ENCODE assay signal across 26 cellular contexts in the genomic region with DNA sequence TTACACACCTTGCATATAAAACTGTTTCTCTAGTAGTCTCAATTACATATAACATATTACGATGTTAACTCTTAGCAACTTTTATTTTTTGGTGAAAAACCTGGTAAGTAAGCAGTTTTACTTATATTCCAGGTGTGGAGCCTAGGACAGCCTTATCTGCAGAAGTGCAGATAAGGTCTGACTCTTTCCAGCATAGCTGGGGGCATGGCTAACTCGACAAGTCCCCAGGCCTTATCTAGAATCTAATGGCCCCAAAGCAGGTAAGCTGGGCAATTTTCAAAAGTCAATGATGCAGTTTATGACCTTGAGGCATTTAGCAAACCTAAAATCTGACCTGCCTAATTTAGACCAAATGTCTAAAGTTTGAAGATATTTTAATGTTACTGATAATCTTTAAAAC. TPM values are rescaled to one million over a fixed set of nuclear protein-coding genes. Genes with fewer than 3 reads are reported as not detected.
"Had no signal": no experiment of that assay in that cellular context is flagged by ENCODE, and none has a peak within 500 bp of the region (broad histone marks: within the 10 kb centered on the region; RNA-seq: fewer than 3 reads in every experiment).

No MANE protein-coding gene starts in this region.

- H3K27me3 Mint-ChIP-seq: activated CD4-positive, alpha-beta T cell treated with anti-CD3 and anti-CD28 coated beads, Interleukin-2, amount 10 ng/mL, durations not matched to agents 24 days and 14 days; activated naive CD8-positive, alpha-beta T cell treated with anti-CD3 and anti-CD28 coated beads, Interleukin-2, amount 10 ng/mL, durations not matched to agents 7 days and 5 days; brain; progenitor cell of endocrine pancreas; stimulated activated naive CD8-positive, alpha-beta T cell treated with anti-CD3 and anti-CD28 coated beads, Interleukin-15, Interleukin-2, amounts not matched to agents 100 ng/mL and 50 ng/mL, for 24 hours; T-cell; type B pancreatic cell had no signal

- H3K9me3 Mint-ChIP-seq: activated CD4-positive, alpha-beta T cell treated with anti-CD3 and anti-CD28 coated beads, Interleukin-2, amount 10 ng/mL, durations not matched to agents 24 days and 14 days; activated naive CD8-positive, alpha-beta T cell treated with anti-CD3 and anti-CD28 coated beads, Interleukin-2, amount 10 ng/mL, durations not matched to agents 7 days and 5 days; activated T-cell treated with anti-CD3 and anti-CD28 coated beads, Interleukin-2, amount 50 U/mL, for 72 hours; stimulated activated naive CD8-positive, alpha-beta T cell treated with anti-CD3 and anti-CD28 coated beads, Interleukin-15, Interleukin-2, amounts not matched to agents 100 ng/mL and 50 ng/mL, for 24 hours; T-cell had no signal

- ATAC-seq: activated T-cell treated with anti-CD3 and anti-CD28 coated beads, Interleukin-2, amount 50 U/mL, for 72 hours; foreskin keratinocyte; left colon; lower lobe of right lung; SK-N-SH treated with all-trans-retinoic acid at 6 μM for 48 hours; T-cell had no signal

- H3K4me3 Mint-ChIP-seq: activated CD4-positive, alpha-beta T cell treated with anti-CD3 and anti-CD28 coated beads, Interleukin-2, amount 10 ng/mL, durations not matched to agents 24 days and 14 days; activated naive CD8-positive, alpha-beta T cell treated with anti-CD3 and anti-CD28 coated beads, Interleukin-2, amount 10 ng/mL, durations not matched to agents 7 days and 5 days; activated T-cell treated with anti-CD3 and anti-CD28 coated beads, Interleukin-2, amount 50 U/mL, for 72 hours; brain; neural crest cell; stimulated activated naive CD8-positive, alpha-beta T cell treated with anti-CD3 and anti-CD28 coated beads, Interleukin-15, Interleukin-2, amounts not matched to agents 100 ng/mL and 50 ng/mL, for 24 hours; type B pancreatic cell had no signal

- H3K9me3 ChIP-seq: lower lobe of right lung, right atrium auricular region, suprapubic skin had no signal

- DNase-seq: activated CD4-positive, alpha-beta T cell treated with anti-CD3 and anti-CD28 coated beads, Interleukin-2, amount 10 ng/mL, durations not matched to agents 24 days and 14 days; activated CD8-positive, alpha-beta memory T cell treated with anti-CD3 and anti-CD28 coated beads for 24 hours; activated gamma-delta T cell; activated naive CD8-positive, alpha-beta T cell treated with anti-CD3 and anti-CD28 coated beads, Interleukin-2, amount 10 ng/mL, durations not matched to agents 7 days and 5 days; activated T-cell treated with anti-CD3 and anti-CD28 coated beads, Interleukin-2, amount 50 U/mL, for 72 hours; caudate nucleus; foreskin keratinocyte; hippocampal formation; islet precursor cell; lower lobe of right lung; stimulated activated CD4-positive, alpha-beta T cell treated with anti-CD3 and anti-CD28 coated beads, Interleukin-15, amount 100 ng/mL, for 24 hours; stimulated activated CD4-positive, alpha-beta T cell treated with anti-CD3 and anti-CD28 coated beads, Interleukin-2, amount 100 ng/mL, for 48 hours; T-cell; T-helper 9 cell had no signal

- H3K27ac ChIP-seq: foreskin keratinocyte, lower lobe of right lung, right atrium auricular region, suprapubic skin had no signal

- H3K36me3 ChIP-seq: lower lobe of right lung, right atrium auricular region, suprapubic skin had no signal

- H3K4me3 ChIP-seq: lower lobe of right lung, right atrium auricular region, suprapubic skin had no signal

- H3K27me3 ChIP-seq: foreskin keratinocyte, right atrium auricular region, suprapubic skin had no signal

- H3K27ac Mint-ChIP-seq: activated CD4-positive, alpha-beta T cell treated with anti-CD3 and anti-CD28 coated beads, Interleukin-2, amount 10 ng/mL, durations not matched to agents 24 days and 14 days; activated naive CD8-positive, alpha-beta T cell treated with anti-CD3 and anti-CD28 coated beads, Interleukin-2, amount 10 ng/mL, durations not matched to agents 7 days and 5 days; progenitor cell of endocrine pancreas; stimulated activated naive CD8-positive, alpha-beta T cell treated with anti-CD3 and anti-CD28 coated beads, Interleukin-15, Interleukin-2, amounts not matched to agents 100 ng/mL and 50 ng/mL, for 24 hours; type B pancreatic cell had no signal

RNA-seq across cellular contexts. Expression of gene SSTR3, which starts 20.0 kb away (rescaled TPM):
- total RNA-seq: epithelial cell of proximal tubule, fibroblast of lung, foreskin keratinocyte, lower lobe of right lung, right atrium auricular region, skeletal muscle tissue, suprapubic skin had no signal

RNA-seq across cellular contexts. Expression of gene IL2RB, which starts 42.5 kb away (rescaled TPM):
- total RNA-seq: fibroblast of lung, progenitor cell of endocrine pancreas had no signal
